Comparison of ENCODE assay signal across 10 cellular contexts in genomic region chr12:39144613-39145061, GRCh38.
DNase-seq lines count a peak whose midpoint lies in the region; ATAC-seq and TF ChIP-seq lines count a peak whose summit lies in the region.
"Had no signal": no experiment of that assay in that cellular context is flagged by ENCODE, and none has a peak within 500 bp of the region (broad histone marks: within the 10 kb centered on the region; RNA-seq: fewer than 3 reads in every experiment).

No MANE protein-coding gene starts in this region.

- H3K27me3 Mint-ChIP-seq in activated T-cell treated with anti-CD3 and anti-CD28 coated beads, Interleukin-2, amount 50 U/mL, for 72 hours (ENCODE audit: low read depth): peaks cover 27% of the 10 kb centered on the region

- H3K9me3 Mint-ChIP-seq in activated T-cell treated with anti-CD3 and anti-CD28 coated beads, Interleukin-2, amount 50 U/mL, for 72 hours: peaks cover 7 to 9% of the 10 kb centered on the region in 2 donors

- intact Hi-C loops in ascending aorta (cut with DNase I) (loop anchor here (2.0 kb wide), 1 partner anchor 128 kb away; no protein-coding TSS in a partner anchor), left ventricle myocardium inferior (cut with micrococcal nuclease) (no loop called here)

- H3K27ac ChIP-seq in ascending aorta: no peak overlapping the region
- H3K27ac ChIP-seq in left ventricle myocardium inferior (replicated peaks): no peak overlapping the region
- no peak overlapping the region for H3K27ac ChIP-seq in parathyroid adenoma

- H3K4me1 ChIP-seq in ascending aorta: peaks cover 0 to 7% of the 10 kb centered on the region in 2 donors
- peaks cover 13% of the 10 kb centered on the region for H3K4me1 ChIP-seq in left ventricle myocardium inferior
- no peaks in the 10 kb centered on the region for H3K4me1 ChIP-seq in parathyroid adenoma

- H3K79me2 ChIP-seq in parathyroid adenoma: no peaks in the 10 kb centered on the region

- H2AFZ ChIP-seq in parathyroid adenoma: no peak overlapping the region

- H3K27me3 ChIP-seq in ascending aorta: no peaks in the 10 kb centered on the region
- peaks cover 42% of the 10 kb centered on the region for H3K27me3 ChIP-seq in left ventricle myocardium inferior (ENCODE audit: low read depth)
- H3K27me3 ChIP-seq in parathyroid adenoma (ENCODE audit: control insufficient read depth, insufficient read depth, low read length): no peaks in the 10 kb centered on the region

- H3K4me2 ChIP-seq in parathyroid adenoma (ENCODE audit: low read length): peak overlapping the region; percentile 72

- peak; percentile 8 for DNase-seq in AG20443 (ENCODE audit: low spot score)
- DNase-seq in ascending aorta (ENCODE audit: low spot score in 2 of 2): no peak
- DNase-seq in left ventricle myocardium inferior: no peak
- no peak for DNase-seq in activated naive CD4-positive, alpha-beta T cell (lab: John Stamatoyannopoulos, UW)
- DNase-seq in activated T-cell treated with anti-CD3 and anti-CD28 coated beads, Interleukin-2, amount 50 U/mL, for 72 hours: no peak
- DNase-seq: NCI-H1436 treated with DMSO at 0.1 percent for 48 hours had no signal

- no peak overlapping the region for H3K27ac Mint-ChIP-seq in activated T-cell treated with anti-CD3 and anti-CD28 coated beads, Interleukin-2, amount 50 U/mL, for 72 hours
- H3K27ac Mint-ChIP-seq: activated CD8-positive, alpha-beta memory T cell treated with anti-CD3 and anti-CD28 coated beads, Interleukin-2, amount 10 ng/mL, durations not matched to agents 7 days and 5 days had no signal

- H3K36me3 ChIP-seq in ascending aorta: no peaks in the 10 kb centered on the region
- no peaks in the 10 kb centered on the region for H3K36me3 ChIP-seq in left ventricle myocardium inferior
- no peaks in the 10 kb centered on the region for H3K36me3 ChIP-seq in parathyroid adenoma (ENCODE audit: control insufficient read depth, insufficient read depth, low read length)

- peaks cover 3 to 6% of the 10 kb centered on the region in 2 donors for H3K36me3 Mint-ChIP-seq in activated T-cell treated with anti-CD3 and anti-CD28 coated beads, Interleukin-2, amount 50 U/mL, for 72 hours (ENCODE audit: insufficient read depth in 2 of 2)

- TF ChIP-seq CTCF in ascending aorta (IDR thresholded peaks at IDR 0.05): no peak
- TF ChIP-seq CTCF in left ventricle myocardium inferior (IDR thresholded peaks at IDR 0.05; ENCODE audit: borderline replicate concordance): no peak
- no peak for TF ChIP-seq CTCF in parathyroid adenoma (IDR thresholded peaks at IDR 0.05)

- ATAC-seq in GM18858 (IDR thresholded peaks at IDR 0.05; ENCODE audit: unreplicated experiment) (no peak), GM19023 (IDR thresholded peaks at IDR 0.05; ENCODE audit: unreplicated experiment) (no peak)
- no peak for ATAC-seq in activated T-cell treated with anti-CD3 and anti-CD28 coated beads, Interleukin-2, amount 50 U/mL, for 72 hours (replicated peaks in 1 of 2)

- peaks cover 4% of the 10 kb centered on the region for H3K4me1 Mint-ChIP-seq in activated T-cell treated with anti-CD3 and anti-CD28 coated beads, Interleukin-2, amount 50 U/mL, for 72 hours (ENCODE audit: low read depth)

- H3K4me3 ChIP-seq in ascending aorta: peak overlapping the region; percentile 50 to 62
- H3K4me3 ChIP-seq in left ventricle myocardium inferior: peak overlapping the region; percentile 71
- no peak overlapping the region for H3K4me3 ChIP-seq in parathyroid adenoma (ENCODE audit: low read depth, low read length)

- peak overlapping the region in 1 of 2 donors; percentile 58 for H3K4me3 Mint-ChIP-seq in activated T-cell treated with anti-CD3 and anti-CD28 coated beads, Interleukin-2, amount 50 U/mL, for 72 hours
- H3K4me3 Mint-ChIP-seq: activated CD8-positive, alpha-beta memory T cell treated with anti-CD3 and anti-CD28 coated beads, Interleukin-2, amount 10 ng/mL, durations not matched to agents 7 days and 5 days had no signal

- no peak overlapping the region for H3K9ac ChIP-seq in parathyroid adenoma

- H3K9me3 ChIP-seq in ascending aorta: peaks cover 0 to under 1% of the 10 kb centered on the region in 2 donors
- H3K9me3 ChIP-seq in left ventricle myocardium inferior (replicated peaks): peaks cover 4% of the 10 kb centered on the region
- no peaks in the 10 kb centered on the region for H3K9me3 ChIP-seq in parathyroid adenoma (ENCODE audit: control insufficient read depth, low read length)
